Comparison of ENCODE assay signal across 26 cellular contexts in the genomic region with DNA sequence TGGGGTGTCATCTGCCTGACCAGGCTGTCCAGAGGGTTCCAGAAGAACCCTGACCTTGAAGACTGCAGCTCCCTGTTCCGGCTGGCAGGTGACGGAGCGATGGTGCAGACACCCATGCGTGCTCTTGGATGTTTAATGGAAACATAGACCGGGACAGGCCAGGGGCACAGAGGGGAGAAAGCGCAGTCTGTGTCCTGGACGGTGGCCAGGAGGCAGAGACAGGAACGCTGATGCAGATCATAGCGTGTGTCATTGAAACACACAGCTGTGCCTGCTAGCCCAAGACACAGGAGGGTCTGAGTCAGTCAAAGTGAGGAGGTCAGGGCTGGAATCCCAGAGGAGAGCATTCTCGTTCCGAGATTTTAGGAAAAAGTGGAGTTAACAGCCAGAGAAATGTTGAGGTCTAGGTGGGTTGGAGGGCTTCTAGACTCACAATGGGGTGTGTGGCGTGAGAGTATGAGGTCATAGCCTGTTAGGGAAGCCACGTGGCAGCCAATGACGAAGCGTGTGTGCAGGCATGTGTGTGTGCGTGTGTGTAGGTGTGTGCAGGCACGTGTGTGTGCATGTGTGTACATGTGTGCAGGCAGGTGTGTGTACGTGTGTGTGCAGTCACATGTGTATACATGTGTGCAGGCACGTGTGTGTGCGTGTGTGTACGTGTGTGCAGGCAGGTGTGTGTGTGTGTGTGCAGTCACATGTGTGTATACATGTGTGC.
"Had no signal": no experiment of that assay in that cellular context is flagged by ENCODE, and none has a peak within 500 bp of the region (broad histone marks: within the 10 kb centered on the region; RNA-seq: fewer than 3 reads in every experiment).

No MANE protein-coding gene starts in this region.

- H3K27me3 Mint-ChIP-seq: activated CD8-positive, alpha-beta T cell treated with anti-CD3 and anti-CD28 coated beads for 36 hours; activated naive CD8-positive, alpha-beta T cell treated with anti-CD3 and anti-CD28 coated beads, Interleukin-2, amount 50 U/mL, for 24 hours; stimulated activated naive CD8-positive, alpha-beta T cell treated with anti-CD3 and anti-CD28 coated beads, Interleukin-15, amount 100 ng/mL, for 72 hours had no signal

- H3K27ac ChIP-seq: left lung, prostate gland, right atrium auricular region, suprapubic skin had no signal

- H3K4me3 Mint-ChIP-seq: activated CD8-positive, alpha-beta T cell treated with anti-CD3 and anti-CD28 coated beads for 36 hours; activated naive CD4-positive, alpha-beta T cell treated with anti-CD3 and anti-CD28 coated beads for 36 hours; activated naive CD8-positive, alpha-beta T cell treated with anti-CD3 and anti-CD28 coated beads, Interleukin-2, amount 50 U/mL, for 24 hours; activated T-cell treated with anti-CD3 and anti-CD28 coated beads, Interleukin-2, amount 50 U/mL, for 24 hours; endodermal cell; stimulated activated naive CD8-positive, alpha-beta T cell treated with anti-CD3 and anti-CD28 coated beads, Interleukin-15, amount 100 ng/mL, for 72 hours; type B pancreatic cell had no signal

- ATAC-seq: activated CD8-positive, alpha-beta T cell treated with anti-CD3 and anti-CD28 coated beads for 36 hours; activated naive CD8-positive, alpha-beta T cell treated with anti-CD3 and anti-CD28 coated beads, Interleukin-2, amount 50 U/mL, for 24 hours; left lung; stimulated activated naive CD8-positive, alpha-beta T cell treated with anti-CD3 and anti-CD28 coated beads, Interleukin-15, amount 100 ng/mL, for 72 hours had no signal

- DNase-seq: activated CD4-positive, alpha-beta T cell treated with anti-CD3 and anti-CD28 coated beads for 48 hours; activated CD4-positive, CD25-positive, alpha-beta regulatory T cell; activated CD8-positive, alpha-beta T cell treated with anti-CD3 and anti-CD28 coated beads for 36 hours; activated naive CD4-positive, alpha-beta T cell treated with anti-CD3 and anti-CD28 coated beads for 36 hours; activated naive CD8-positive, alpha-beta T cell treated with anti-CD3 and anti-CD28 coated beads, Interleukin-2, amount 50 U/mL, for 24 hours; activated T-cell treated with anti-CD3 and anti-CD28 coated beads, Interleukin-2, amount 50 U/mL, for 24 hours; anterior cingulate cortex; caudate nucleus; endodermal cell; erythroblast; foreskin melanocyte; hypothalamus; islet precursor cell; left lung; mammary epithelial cell; small intestine; stimulated activated CD4-positive, alpha-beta T cell treated with anti-CD3 and anti-CD28 coated beads, Interleukin-15, amount 100 ng/mL, for 24 hours; stimulated activated CD4-positive, alpha-beta T cell treated with anti-CD3 and anti-CD28 coated beads, Interleukin-2, amount 100 ng/mL, for 48 hours; stimulated activated naive CD8-positive, alpha-beta T cell treated with anti-CD3 and anti-CD28 coated beads, Interleukin-15, amount 100 ng/mL, for 72 hours; T1000 had no signal

- H3K9me3 ChIP-seq: left lung, prostate gland, right atrium auricular region, suprapubic skin had no signal

- H3K36me3 Mint-ChIP-seq: brain, type B pancreatic cell had no signal

- H3K9me3 Mint-ChIP-seq: activated CD8-positive, alpha-beta T cell treated with anti-CD3 and anti-CD28 coated beads for 36 hours; activated naive CD4-positive, alpha-beta T cell treated with anti-CD3 and anti-CD28 coated beads for 36 hours; endodermal cell; stimulated activated naive CD8-positive, alpha-beta T cell treated with anti-CD3 and anti-CD28 coated beads, Interleukin-15, amount 100 ng/mL, for 72 hours; type B pancreatic cell had no signal

- H3K27me3 ChIP-seq: right atrium auricular region had no signal

- H3K27ac Mint-ChIP-seq: activated CD8-positive, alpha-beta T cell treated with anti-CD3 and anti-CD28 coated beads for 36 hours; activated naive CD4-positive, alpha-beta T cell treated with anti-CD3 and anti-CD28 coated beads for 36 hours; activated naive CD8-positive, alpha-beta T cell treated with anti-CD3 and anti-CD28 coated beads, Interleukin-2, amount 50 U/mL, for 24 hours; activated T-cell treated with anti-CD3 and anti-CD28 coated beads, Interleukin-2, amount 50 U/mL, for 24 hours; activated T-helper 2 cell treated with anti-CD3 and anti-CD28 coated beads, Interferon-gamma antibody, Interleukin-2, Interleukin-4, amounts not matched to agents 10 μg/mL and 5 μg/mL and 100 μg/mL, durations not matched to agents 14 hours and 24 hours and 36 hours; endodermal cell; stimulated activated naive CD8-positive, alpha-beta T cell treated with anti-CD3 and anti-CD28 coated beads, Interleukin-15, amount 100 ng/mL, for 72 hours; type B pancreatic cell had no signal

- H3K4me1 ChIP-seq: left lung, prostate gland, right atrium auricular region, suprapubic skin had no signal

- H3K4me3 ChIP-seq: left lung, prostate gland, right atrium auricular region, suprapubic skin had no signal

- H3K36me3 ChIP-seq: left lung, prostate gland, right atrium auricular region, suprapubic skin had no signal
